ENCODE assay signal across 11 cellular contexts in genomic region chr2:150526827-150527226, GRCh38. TPM values are rescaled to one million over a fixed set of nuclear protein-coding genes. Genes with fewer than 3 reads are reported as not detected.
DNase-seq lines count a peak whose midpoint lies in the region; ATAC-seq, FAIRE-seq and TF ChIP-seq lines count a peak whose summit lies in the region.
"Had no signal": no experiment of that assay in that cellular context is flagged by ENCODE, and none has a peak within 500 bp of the region (broad histone marks: within the 10 kb centered on the region; RNA-seq: fewer than 3 reads in every experiment).

No MANE protein-coding gene starts in this region.

- no peaks in the 10 kb centered on the region for H3K27me3 ChIP-seq in mammary epithelial cell (ENCODE audit: insufficient read depth, low read length)
- H3K27me3 ChIP-seq in HepG2 (ENCODE audit: control insufficient read depth in 1 of 2, insufficient read depth in 2 of 2, low read length in 2 of 2), result no peaks in the 10 kb centered on the region
- H3K27me3 ChIP-seq in CD8-positive, alpha-beta T cell (ENCODE audit: insufficient read depth, low read length), result no peaks in the 10 kb centered on the region
- H3K27me3 ChIP-seq: BLaER1 had no signal

- H3K27me3 Mint-ChIP-seq in CD8-positive, alpha-beta T cell (ENCODE audit: low read depth), result peaks cover 3% of the 10 kb centered on the region
- H3K27me3 Mint-ChIP-seq: dendritic cell treated with granulocyte-macrophage colony-stimulating factor and Interleukin-4, amounts not matched to agents 40 ng/mL and 50 ng/mL, for 4 days had no signal

- intact Hi-C loops in mammary epithelial cell (cut with micrococcal nuclease), result loop anchor here (1.0 to 2.0 kb wide), 2 partner anchors 31 to 46 kb away; no protein-coding TSS in a partner anchor
- intact Hi-C loops in HepG2 (cut with micrococcal nuclease; ENCODE audit: unreplicated experiment), result no loop called here
- intact Hi-C loops in CD8-positive, alpha-beta T cell (cut with DNase I, micrococcal nuclease), result no loop called here

- H3K27ac Mint-ChIP-seq in CD8-positive, alpha-beta T cell, result no peak overlapping the region
- H3K27ac Mint-ChIP-seq: dendritic cell treated with granulocyte-macrophage colony-stimulating factor and Interleukin-4, amounts not matched to agents 40 ng/mL and 50 ng/mL, for 4 days had no signal

- no peak for ATAC-seq in HepG2
- ATAC-seq in GM18505 (IDR thresholded peaks at IDR 0.05; ENCODE audit: unreplicated experiment), result no peak
- ATAC-seq in CD8-positive, alpha-beta T cell, result no peak
- ATAC-seq in HG03432 (IDR thresholded peaks at IDR 0.05; ENCODE audit: unreplicated experiment), result no peak
- ATAC-seq in HG03139 (IDR thresholded peaks at IDR 0.05; ENCODE audit: unreplicated experiment), result no peak

- no TSS peak for BruUV-seq in mammary epithelial cell (replicated peaks; lab: Mats Ljungman, UMichigan)
- BruUV-seq in HepG2 (replicated peaks; lab: Mats Ljungman, UMichigan), result no TSS peak

- H3K36me3 Mint-ChIP-seq in CD8-positive, alpha-beta T cell, result no peaks in the 10 kb centered on the region

- H3K4me3 Mint-ChIP-seq in CD8-positive, alpha-beta T cell, result no peak overlapping the region
- H3K4me3 Mint-ChIP-seq: dendritic cell treated with granulocyte-macrophage colony-stimulating factor and Interleukin-4, amounts not matched to agents 40 ng/mL and 50 ng/mL, for 4 days had no signal

- in situ Hi-C loops in mammary epithelial cell (cut with MboI; ENCODE audit: low sequenced_read_pairs in 2 of 2) (loop anchor here in 1 of 2 donors (5.0 kb wide), 1 partner anchor 40 kb away; the partner anchor contains the start of gene RND3), HepG2 (cut with HindIII; ENCODE audit: extremely low pct_ligation_motif_present, low pct_unique_long_range_greater_than_20kb) (no loop called here)

- dilution Hi-C loops in mammary epithelial cell (cut with HindIII; ENCODE audit: low sequenced_read_pairs), result no loop called here

- no peak for FAIRE-seq in HepG2 (lab: Jason Lieb, UNC)

- POLR2A ChIA-PET in HepG2 (lab: Yijun Ruan, JAX), result no interaction called here
- POLR2A ChIA-PET in CD8-positive, alpha-beta T cell (lab: Charles Lee), result no interaction called here

- no peaks in the 10 kb centered on the region for H3K4me1 Mint-ChIP-seq in CD8-positive, alpha-beta T cell (ENCODE audit: low read depth)

- H3K4me1 ChIP-seq in mammary epithelial cell (ENCODE audit: insufficient read depth, low read length) (peaks cover 39% of the 10 kb centered on the region), HepG2 (ENCODE audit: insufficient read depth, low read length) (no peaks in the 10 kb centered on the region)
- H3K4me1 ChIP-seq in CD8-positive, alpha-beta T cell (ENCODE audit: insufficient read depth, low read length), result no peaks in the 10 kb centered on the region

- H3K9me3 Mint-ChIP-seq in CD8-positive, alpha-beta T cell, result peaks cover 5% of the 10 kb centered on the region

- H3K36me3 ChIP-seq in mammary epithelial cell (ENCODE audit: insufficient read depth, low read length) (no peaks in the 10 kb centered on the region), HepG2 (replicated peaks in 1 of 2; ENCODE audit: control insufficient read depth in 1 of 2, insufficient read depth in 2 of 2, low read length in 2 of 2) (no peaks in the 10 kb centered on the region)
- no peaks in the 10 kb centered on the region for H3K36me3 ChIP-seq in CD8-positive, alpha-beta T cell (ENCODE audit: insufficient read depth, low read length)
- H3K36me3 ChIP-seq: BLaER1 had no signal

- H2AFZ ChIP-seq in mammary epithelial cell (ENCODE audit: low read depth, low read length) (no peak overlapping the region), HepG2 (ENCODE audit: low read length) (no peak overlapping the region)

- H3K27ac ChIP-seq in mammary epithelial cell (ENCODE audit: insufficient read depth, low read depth, low read length), result peak overlapping the region; percentile 97
- H3K27ac ChIP-seq in HepG2 (ENCODE audit: extremely low read length, insufficient read depth, low read length), result no peak overlapping the region
- no peak overlapping the region for H3K27ac ChIP-seq in CD8-positive, alpha-beta T cell (ENCODE audit: low read depth, low read length)
- H3K27ac ChIP-seq: BLaER1 had no signal

- H3K9ac ChIP-seq in mammary epithelial cell (ENCODE audit: insufficient read depth, low read length) (peak overlapping the region; percentile 61), HepG2 (ENCODE audit: insufficient read depth, low read depth, low read length) (no peak overlapping the region)
- H3K9ac ChIP-seq: BLaER1 had no signal

- TF ChIP-seq POLR2A in HepG2 (IDR thresholded peaks at IDR 0.05; ENCODE audit: insufficient read depth in 1 of 2, low read depth in 2 of 2, low read length in 2 of 2) (no peak), GM18505 (IDR thresholded peaks at IDR 0.05; ENCODE audit: borderline replicate concordance, extremely low read depth, insufficient read depth, insufficient read length) (no peak)

- no peak overlapping the region for H3K4me2 ChIP-seq in mammary epithelial cell (ENCODE audit: insufficient read depth, low read depth, low read length)
- H3K4me2 ChIP-seq in HepG2 (ENCODE audit: low read depth, low read length), result no peak overlapping the region
- H3K4me2 ChIP-seq: BLaER1 had no signal

- TF ChIP-seq RAD21 in HepG2 (CRISPR knock-in tag; IDR thresholded peaks at IDR 0.05), result no peak

- H3K79me2 ChIP-seq in mammary epithelial cell (ENCODE audit: insufficient read depth, low read length), result no peaks in the 10 kb centered on the region
- no peaks in the 10 kb centered on the region for H3K79me2 ChIP-seq in HepG2 (ENCODE audit: insufficient read depth, low read length)

- H3K9me3 ChIP-seq in mammary epithelial cell (replicated peaks; ENCODE audit: insufficient read depth, low read length) (no peaks in the 10 kb centered on the region), HepG2 (ENCODE audit: low read length) (no peaks in the 10 kb centered on the region)
- H3K9me3 ChIP-seq in CD8-positive, alpha-beta T cell (ENCODE audit: low read length), result no peaks in the 10 kb centered on the region

- no peak for TF ChIP-seq CTCF in mammary epithelial cell (conservative IDR thresholded peaks at IDR 0.05 in 1 of 2, IDR thresholded peaks at IDR 0.05 in 1 of 2; ENCODE audit: extremely low read depth in 1 of 2, insufficient read depth in 1 of 2, low read depth in 1 of 2, low read length in 2 of 2)
- TF ChIP-seq CTCF in HepG2 (CRISPR knock-in tag; IDR thresholded peaks at IDR 0.05), result no peak
- TF ChIP-seq CTCF in CD8-positive, alpha-beta T cell (IDR thresholded peaks at IDR 0.05), result no peak

- DNase-seq in A172 (ENCODE audit: low spot score), result peak; percentile 97
- peak; percentile 30 for DNase-seq in HK-2 (ENCODE audit: unreplicated experiment)
- DNase-seq in mammary epithelial cell, result peak; percentile 95
- peak; percentile 24 for DNase-seq in HepG2 (ENCODE audit: low spot score)
- no peak for DNase-seq in CD8-positive, alpha-beta T cell
- DNase-seq: NCI-H1105 had no signal

- no peak for TF ChIP-seq EP300 in HepG2 (IDR thresholded peaks at IDR 0.05; ENCODE audit: low read depth in 2 of 2, low read length in 2 of 2)
- TF ChIP-seq EP300 in HepG2 (CRISPR knock-in tag; IDR thresholded peaks at IDR 0.05; ENCODE audit: borderline replicate concordance), result no peak

- H4K20me1 ChIP-seq in mammary epithelial cell (ENCODE audit: insufficient read depth, low read length), result no peaks in the 10 kb centered on the region
- no peaks in the 10 kb centered on the region for H4K20me1 ChIP-seq in HepG2 (ENCODE audit: insufficient read depth, low read length)
- H4K20me1 ChIP-seq: BLaER1 had no signal

- H3K4me3 ChIP-seq in mammary epithelial cell (replicated peaks in 1 of 3; ENCODE audit: insufficient read depth in 1 of 3, low read depth in 2 of 3, low read length in 3 of 3) (no peak overlapping the region), HepG2 (replicated peaks in 1 of 3; ENCODE audit: insufficient read depth in 1 of 3, low read depth in 2 of 3, low read length in 3 of 3) (no peak overlapping the region)
- H3K4me3 ChIP-seq in CD8-positive, alpha-beta T cell (ENCODE audit: low read depth, low read length), result no peak overlapping the region
- H3K4me3 ChIP-seq: BLaER1 had no signal

- CTCF ChIA-PET in mammary epithelial cell (lab: Charles Lee; ENCODE audit: low non-redundant PET) (no interaction called here), HepG2 (lab: Yijun Ruan, JAX; ENCODE audit: low intra/inter-chr PET ratio, low total read pairs) (no interaction called here)
- CTCF ChIA-PET in CD8-positive, alpha-beta T cell (lab: Charles Lee), result no interaction called here

RNA-seq across cellular contexts. Expression of gene RND3, which starts 39.4 kb away (rescaled TPM):
- 155 and 205 TPM in 2 replicates for total RNA-seq in A172 (2014; rRNA removed; shearing (Covaris generic))
- 100 to 1,000 TPM; 146 to 178 TPM for total RNA-seq in mammary epithelial cell
- polyA plus RNA-seq in mammary epithelial cell, result 28.6 TPM
- polyA minus RNA-seq in mammary epithelial cell, result 243 TPM
- total RNA-seq in HepG2 (2016; rRNA removed; fragmentation: Illumina TruSeq; extraction: Trizol), result 0.13 and 0.73 TPM in 2 replicates
- total RNA-seq in HepG2 (2016; cell fraction: cytosol; rRNA removed; fragmentation: Illumina TruSeq; extraction: Trizol; ENCODE audit: low read depth), result not detected in 2 replicates
- 0.19 and 0.71 TPM in 2 replicates for total RNA-seq in HepG2 (2016; cell fraction: insoluble cytoplasmic fraction; rRNA removed; fragmentation: Illumina TruSeq; extraction: Trizol)
- 0.10 and 0.25 TPM in 2 replicates for total RNA-seq in HepG2 (2016; cell fraction: membrane; rRNA removed; fragmentation: Illumina TruSeq; extraction: Trizol)
- 0.41 and 0.59 TPM in 2 replicates for total RNA-seq in HepG2 (2016; cell fraction: nucleus; rRNA removed; fragmentation: Illumina TruSeq; extraction: Trizol)
- 0.24 and 0.42 TPM in 2 replicates for polyA plus RNA-seq in HepG2 (2011; rRNA removed)
- 0.17 and 0.42 TPM in 2 replicates for polyA plus RNA-seq in HepG2 (2011; cell fraction: cytosol; rRNA removed)
- polyA plus RNA-seq in HepG2 (2011; cell fraction: nucleus; rRNA removed), result 0.59 TPM in 1 of 2 replicates, not detected in the other
- 0.17 and 0.20 TPM in 2 replicates for polyA plus RNA-seq in HepG2 (2012)
- polyA plus RNA-seq in HepG2 (2016; cell fraction: cytosol; fragmentation: Illumina TruSeq; extraction: Trizol; ENCODE audit: low read depth), result not detected in 2 replicates
- polyA plus RNA-seq in HepG2 (2016; cell fraction: insoluble cytoplasmic fraction; fragmentation: Illumina TruSeq; extraction: Trizol; ENCODE audit: low read depth), result 0.29 and 0.58 TPM in 2 replicates
- polyA plus RNA-seq in HepG2 (2016; cell fraction: membrane; fragmentation: Illumina TruSeq; extraction: Trizol; ENCODE audit: low read depth), result not detected in 2 replicates
- 0.27 and 0.67 TPM in 2 replicates for polyA plus RNA-seq in HepG2 (2016; cell fraction: nucleus; fragmentation: Illumina TruSeq; extraction: Trizol; ENCODE audit: insufficient read depth, low read depth)
- polyA minus RNA-seq in HepG2 (2011; rRNA and poly(A)+ RNA removed; ENCODE audit: low replicate concordance), result 34.6 TPM in 1 of 2 replicates, not detected in the other
- polyA minus RNA-seq in HepG2 (2011; cell fraction: cytosol; rRNA and poly(A)+ RNA removed), result 0.69 and 0.70 TPM in 2 replicates
- 0.87 and 1.0 TPM in 2 replicates for polyA minus RNA-seq in HepG2 (2011; cell fraction: nucleus; rRNA and poly(A)+ RNA removed)
- total RNA-seq in CD8-positive, alpha-beta T cell, result not detected

Comparison
In these comparisons a context has a peak if more than half of its experiments do, and no peak if none do; other contexts are left out.
1. DNase-seq: peak in A172 (single experiment), HK-2 (single experiment), mammary epithelial cell (single experiment) and HepG2 (single experiment); none in CD8-positive, alpha-beta T cell (0 of 7).
2. RNA of gene RND3, which starts 39.4 kb away (total RNA-seq): 155 to 205 TPM in A172 and 146 to 178 TPM in mammary epithelial cell; 0.10 to 0.73 TPM in HepG2 and not detected in CD8-positive, alpha-beta T cell; every median in the first group is over 10 times any median in the second.